19 cellular contexts compared by ENCODE assay signal in the genomic region with DNA sequence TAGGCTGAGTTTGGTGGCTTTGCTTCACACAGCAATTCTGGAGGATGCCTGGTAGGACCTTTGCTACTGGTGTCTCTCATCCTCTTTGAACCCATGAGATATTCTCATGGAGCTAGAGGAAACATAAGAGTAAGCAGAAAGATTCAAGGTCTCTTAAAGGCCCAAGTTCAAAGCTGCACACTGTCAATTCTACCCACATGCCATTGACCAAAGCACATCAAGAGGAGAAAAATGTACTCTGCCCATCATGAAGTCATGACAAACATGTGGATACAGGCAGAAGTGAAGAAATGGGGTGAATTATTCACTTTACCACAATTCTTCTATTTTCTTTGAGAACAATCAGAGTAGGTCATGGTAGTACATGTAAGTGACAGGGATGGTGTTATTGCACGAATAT. TPM values are rescaled to one million over a fixed set of nuclear protein-coding genes. Genes with fewer than 3 reads are reported as not detected.
DNase-seq lines count a peak whose midpoint lies in the region; ATAC-seq, FAIRE-seq and TF ChIP-seq lines count a peak whose summit lies in the region.
"Had no signal": no experiment of that assay in that cellular context is flagged by ENCODE, and none has a peak within 500 bp of the region (broad histone marks: within the 10 kb centered on the region; RNA-seq: fewer than 3 reads in every experiment).

No MANE protein-coding gene starts in this region.

- TSS peak; percentile 72 for BruUV-seq in Panc1 (replicated peaks; lab: Mats Ljungman, UMichigan)

- H2BK120ac ChIP-seq in neuronal stem cell (ENCODE audit: low read depth, low read length), result no peak overlapping the region

- CTCF ChIA-PET in Panc1 (lab: Charles Lee), result no interaction called here

- no peak overlapping the region for H3K23ac ChIP-seq in neuronal stem cell (ENCODE audit: low read depth, low read length, poor library complexity)

- no peak overlapping the region for H4K91ac ChIP-seq in neuronal stem cell (ENCODE audit: low read depth, low read length, poor library complexity)

- H2BK15ac ChIP-seq in neuronal stem cell (ENCODE audit: low read length), result no peak overlapping the region

- no CpG with 5 or more reads among the region's 1 CpG for WGBS in neuronal stem cell (ENCODE audit: extremely low coverage in 2 of 2, insufficient read length in 2 of 2, insufficient replicate concordance in 1 of 2), 2 donors

- H4K20me1 ChIP-seq in keratinocyte (ENCODE audit: control insufficient read depth, extremely low read depth, insufficient read depth, low read length), result no peaks in the 10 kb centered on the region

- H2AFZ ChIP-seq in keratinocyte (ENCODE audit: control insufficient read depth, low read length) (no peak overlapping the region), neuronal stem cell (ENCODE audit: low read length) (no peak overlapping the region)

- H3K4me3 ChIP-seq in Panc1 (ENCODE audit: low read depth in 2 of 2, low read length in 2 of 2), result no peak overlapping the region
- H3K4me3 ChIP-seq in bronchial epithelial cell (ENCODE audit: low read depth, low read length), result no peak overlapping the region
- no peak overlapping the region for H3K4me3 ChIP-seq in keratinocyte (ENCODE audit: control insufficient read depth in 2 of 3, extremely low read depth in 1 of 3, insufficient read depth in 2 of 3, low read depth in 1 of 3, low read length in 3 of 3)
- H3K4me3 ChIP-seq in neuronal stem cell (ENCODE audit: low read length in 2 of 2), result no peak overlapping the region

- ATAC-seq in Panc1 (no peak), GM21381 (IDR thresholded peaks at IDR 0.05; ENCODE audit: unreplicated experiment) (no peak)

- H3K4me1 ChIP-seq in Panc1 (ENCODE audit: control insufficient read depth, insufficient read depth, low read length) (no peaks in the 10 kb centered on the region), keratinocyte (ENCODE audit: control insufficient read depth, extremely low read depth, insufficient read depth, low read length) (peaks cover 25% of the 10 kb centered on the region), neuronal stem cell (ENCODE audit: control insufficient read depth in 2 of 2, insufficient read depth in 1 of 2, low read depth in 1 of 2, low read length in 2 of 2) (no peaks in the 10 kb centered on the region)
- H3K4me1 ChIP-seq: Caco-2 had no signal

- H3K4ac ChIP-seq in neuronal stem cell (ENCODE audit: low read length), result no peak overlapping the region

- FAIRE-seq in bronchial epithelial cell (lab: Jason Lieb, UNC) (no peak), keratinocyte (lab: Jason Lieb, UNC) (no peak)
- FAIRE-seq: A204.1, D721Med, G401.6, H1, HTR-8/SVneo had no signal

- H3K27ac ChIP-seq in Panc1 (ENCODE audit: low read length) (no peak overlapping the region), keratinocyte (ENCODE audit: control insufficient read depth, insufficient read depth, low read length) (peak overlapping the region; percentile 40), neuronal stem cell (replicated peaks; ENCODE audit: low read length) (no peak overlapping the region)
- H3K27ac ChIP-seq: C4-2B, HL-60 had no signal

- no peak overlapping the region for H4K8ac ChIP-seq in neuronal stem cell (ENCODE audit: low read depth, low read length)

- no peak overlapping the region for H2BK5ac ChIP-seq in neuronal stem cell (ENCODE audit: low read length)

- TF ChIP-seq CTCF in Panc1 (IDR thresholded peaks at IDR 0.05) (no peak), bronchial epithelial cell (IDR thresholded peaks at IDR 0.05; ENCODE audit: insufficient read depth, low read length, severe bottlenecking) (no peak), keratinocyte (optimal IDR thresholded peaks at IDR 0.05 in 1 of 3, IDR thresholded peaks at IDR 0.05 in 1 of 3, conservative IDR thresholded peaks at IDR 0.05 in 1 of 3; ENCODE audit: extremely low read depth in 1 of 3, insufficient read depth in 2 of 3, low read length in 3 of 3) (no peak)

- POLR2A ChIA-PET in Panc1 (lab: Charles Lee), result no interaction called here

- dilution Hi-C loops in keratinocyte (cut with MboI; ENCODE audit: extremely low pct_ligation_motif_present, low sequenced_read_pairs), result no loop called here

- intact Hi-C loops in Panc1 (cut with micrococcal nuclease; ENCODE audit: unreplicated experiment), result no loop called here

- in situ Hi-C loops in Panc1 (cut with HindIII; ENCODE audit: low pct_unique_long_range_greater_than_20kb, low sequenced_read_pairs), result no loop called here

- H3K14ac ChIP-seq in neuronal stem cell (ENCODE audit: low read length), result no peak overlapping the region

- no peak overlapping the region for H2AK5ac ChIP-seq in neuronal stem cell (ENCODE audit: low read depth, low read length)

- no peak overlapping the region for H2BK12ac ChIP-seq in neuronal stem cell (ENCODE audit: low read length)

- no peaks in the 10 kb centered on the region for H3K9me3 ChIP-seq in Panc1 (ENCODE audit: control insufficient read depth, insufficient read depth, low read depth, low read length)
- no peaks in the 10 kb centered on the region for H3K9me3 ChIP-seq in keratinocyte (ENCODE audit: control insufficient read depth, low read depth, low read length)
- H3K9me3 ChIP-seq in neuronal stem cell (replicated peaks in 1 of 2; ENCODE audit: control insufficient read depth in 2 of 2, insufficient read depth in 1 of 2, low read depth in 1 of 2, low read length in 2 of 2), result peaks cover 2 to 5% of the 10 kb centered on the region in 2 donors
- H3K9me3 ChIP-seq: Caco-2 had no signal

- H3K9ac ChIP-seq in keratinocyte (ENCODE audit: control insufficient read depth, extremely low read depth, insufficient read depth, low read length), result peak overlapping the region; percentile 9
- H3K9ac ChIP-seq in neuronal stem cell (ENCODE audit: low read depth, low read length, poor library complexity), result no peak overlapping the region

- no peak overlapping the region for H3K18ac ChIP-seq in neuronal stem cell (ENCODE audit: low read length)

- H3K27me3 ChIP-seq in Panc1 (ENCODE audit: control insufficient read depth, insufficient read depth, low read length), result no peaks in the 10 kb centered on the region
- no peaks in the 10 kb centered on the region for H3K27me3 ChIP-seq in bronchial epithelial cell (ENCODE audit: control insufficient read depth, insufficient read depth, low read length)
- no peaks in the 10 kb centered on the region for H3K27me3 ChIP-seq in keratinocyte (ENCODE audit: control insufficient read depth, extremely low read depth, insufficient read depth, low read length)
- no peaks in the 10 kb centered on the region for H3K27me3 ChIP-seq in neuronal stem cell (ENCODE audit: control insufficient read depth in 3 of 3, insufficient read depth in 3 of 3, low read depth in 1 of 3, low read length in 3 of 3)

- peak; percentile 28 for DNase-seq in HPDE6-E6E7 (ENCODE audit: extremely low spot score)
- DNase-seq in Panc1 (ENCODE audit: low read depth, low spot score), result no peak
- peak; percentile 82 for DNase-seq in bronchial epithelial cell (ENCODE audit: low read depth)
- no peak for DNase-seq in keratinocyte (ENCODE audit: low read depth, low spot score)
- no peak for DNase-seq in neuronal stem cell (ENCODE audit: low spot score)
- DNase-seq in mesenteric fat pad (ENCODE audit: low spot score), result no peak
- DNase-seq: AML-193; Caco-2; CD4-positive, alpha-beta T cell; H9; KBM-7 had no signal

- no peaks in the 10 kb centered on the region for H3K9me1 ChIP-seq in keratinocyte (ENCODE audit: control insufficient read depth, extremely low read depth, insufficient read depth, low read length)

- H3K79me2 ChIP-seq in keratinocyte (ENCODE audit: control insufficient read depth, insufficient read depth, low read length), result peaks cover 89% of the 10 kb centered on the region

- H3K4me2 ChIP-seq in keratinocyte (ENCODE audit: control insufficient read depth, extremely low read depth, insufficient read depth, low read depth, low read length), result peak overlapping the region; percentile 16
- no peak overlapping the region for H3K4me2 ChIP-seq in neuronal stem cell (ENCODE audit: insufficient read depth, low read length, poor library complexity, severe bottlenecking)

- H3K36me3 ChIP-seq in Panc1 (ENCODE audit: control insufficient read depth, insufficient read depth, low read length) (no peaks in the 10 kb centered on the region), bronchial epithelial cell (ENCODE audit: control insufficient read depth, insufficient read depth, low read length) (no peaks in the 10 kb centered on the region), keratinocyte (ENCODE audit: control insufficient read depth in 2 of 2, extremely low read depth in 1 of 2, insufficient read depth in 2 of 2, low read length in 2 of 2) (peaks cover 2 to 5% of the 10 kb centered on the region in 2 experiments), neuronal stem cell (replicated peaks in 1 of 2; ENCODE audit: control insufficient read depth in 2 of 2, insufficient read depth in 2 of 2, low read length in 2 of 2) (peaks cover 3 to 82% of the 10 kb centered on the region in 2 donors)

- peaks cover 5% of the 10 kb centered on the region for H3K79me1 ChIP-seq in neuronal stem cell (ENCODE audit: low read depth, low read length)

RNA-seq across cellular contexts. Expression of gene SKA2, which starts 13.1 kb away (rescaled TPM):
- total RNA-seq in Panc1 (2021; ENCODE audit: unreplicated experiment), result 30.3 TPM
- 9.2 TPM for polyA plus RNA-seq in Panc1 (2012; ENCODE audit: insufficient read length)
- 22.1 and 34.2 TPM in 2 replicates for total RNA-seq in bronchial epithelial cell
- polyA plus RNA-seq in keratinocyte, result 18.4 to 52.8 TPM (median 37.1 TPM) in 3 replicates
- polyA plus RNA-seq in keratinocyte (2011; ENCODE audit: low read depth), result 33.5 TPM
- polyA plus RNA-seq in keratinocyte (2011; cell fraction: cytosol; rRNA removed), result 28.7 and 39.2 TPM in 2 replicates
- 7.6 and 10.1 TPM in 2 replicates for polyA plus RNA-seq in keratinocyte (2011; cell fraction: nucleus; rRNA removed)
- polyA plus RNA-seq in keratinocyte (2012; ENCODE audit: low replicate concordance), result 21.1 and 87.4 TPM in 2 replicates
- 7.3 to 23.7 TPM (median 7.8 TPM) in 3 replicates for polyA minus RNA-seq in keratinocyte
- 8.4 TPM for polyA minus RNA-seq in keratinocyte (2011; cell fraction: cytosol; rRNA and poly(A)+ RNA removed)
- polyA minus RNA-seq in keratinocyte (2011; cell fraction: nucleus; rRNA and poly(A)+ RNA removed), result 2.1 and 7.4 TPM in 2 replicates
- polyA plus RNA-seq in neuronal stem cell (2013, experiment 1 of 2), result 304 TPM
- polyA plus RNA-seq in neuronal stem cell (2013, experiment 2 of 2), result 306 TPM
- 21.2 TPM for total RNA-seq in mesenteric fat pad

RNA-seq across cellular contexts. Expression of gene PRR11, which starts 13.7 kb away (rescaled TPM):
- 39.8 TPM for total RNA-seq in Panc1 (2021; ENCODE audit: unreplicated experiment)
- 12.7 TPM for polyA plus RNA-seq in Panc1 (2012; ENCODE audit: insufficient read length)
- 1.3 and 3.4 TPM in 2 replicates for total RNA-seq in bronchial epithelial cell
- polyA plus RNA-seq in keratinocyte, result 15.2 to 48.6 TPM (median 40.1 TPM) in 3 replicates
- 1.7 TPM for polyA plus RNA-seq in keratinocyte (2011; ENCODE audit: low read depth)
- 17.3 and 22.3 TPM in 2 replicates for polyA plus RNA-seq in keratinocyte (2011; cell fraction: cytosol; rRNA removed)
- polyA plus RNA-seq in keratinocyte (2011; cell fraction: nucleus; rRNA removed), result 8.6 and 10.0 TPM in 2 replicates
- polyA plus RNA-seq in keratinocyte (2012; ENCODE audit: low replicate concordance), result 0.63 and 44.4 TPM in 2 replicates
- polyA minus RNA-seq in keratinocyte, result 17.8 to 38.3 TPM (median 26.6 TPM) in 3 replicates
- 11.5 TPM for polyA minus RNA-seq in keratinocyte (2011; cell fraction: cytosol; rRNA and poly(A)+ RNA removed)
- polyA minus RNA-seq in keratinocyte (2011; cell fraction: nucleus; rRNA and poly(A)+ RNA removed), result 5.2 and 6.7 TPM in 2 replicates
- 105 TPM for polyA plus RNA-seq in neuronal stem cell (2013, experiment 1 of 2)
- 106 TPM for polyA plus RNA-seq in neuronal stem cell (2013, experiment 2 of 2)
- 2.9 TPM for total RNA-seq in mesenteric fat pad

RNA-seq across cellular contexts. Expression of gene TRIM37, which starts 35.2 kb away (rescaled TPM):
- total RNA-seq in Panc1 (2021; ENCODE audit: unreplicated experiment) (43.3 TPM), bronchial epithelial cell (29.0 and 29.4 TPM in 2 replicates), mesenteric fat pad (16.0 TPM)
- 19.0 TPM for polyA plus RNA-seq in Panc1 (2012; ENCODE audit: insufficient read length)
- polyA plus RNA-seq in keratinocyte, result 17.3 to 26.4 TPM (median 24.4 TPM) in 3 replicates
- 40.0 TPM for polyA plus RNA-seq in keratinocyte (2011; ENCODE audit: low read depth)
- 17.3 and 28.3 TPM in 2 replicates for polyA plus RNA-seq in keratinocyte (2011; cell fraction: cytosol; rRNA removed)
- 24.9 and 31.5 TPM in 2 replicates for polyA plus RNA-seq in keratinocyte (2011; cell fraction: nucleus; rRNA removed)
- polyA plus RNA-seq in keratinocyte (2012; ENCODE audit: low replicate concordance), result 12.8 and 18.3 TPM in 2 replicates
- polyA minus RNA-seq in keratinocyte, result 24.6 to 94.5 TPM (median 60.1 TPM) in 3 replicates
- 22.1 TPM for polyA minus RNA-seq in keratinocyte (2011; cell fraction: cytosol; rRNA and poly(A)+ RNA removed)
- polyA minus RNA-seq in keratinocyte (2011; cell fraction: nucleus; rRNA and poly(A)+ RNA removed), result 27.5 and 34.1 TPM in 2 replicates
- 32.4 TPM for polyA plus RNA-seq in neuronal stem cell (2013, experiment 1 of 2)
- 32.5 TPM for polyA plus RNA-seq in neuronal stem cell (2013, experiment 2 of 2)

Comparison
In these comparisons a context has a peak if more than half of its experiments do, and no peak if none do; other contexts are left out.
1. DNase-seq: peak in HPDE6-E6E7 (single experiment) and bronchial epithelial cell (single experiment); none in Panc1 (single experiment), keratinocyte (single experiment), neuronal stem cell (single experiment) and mesenteric fat pad (single experiment).